In the genomic region with DNA sequence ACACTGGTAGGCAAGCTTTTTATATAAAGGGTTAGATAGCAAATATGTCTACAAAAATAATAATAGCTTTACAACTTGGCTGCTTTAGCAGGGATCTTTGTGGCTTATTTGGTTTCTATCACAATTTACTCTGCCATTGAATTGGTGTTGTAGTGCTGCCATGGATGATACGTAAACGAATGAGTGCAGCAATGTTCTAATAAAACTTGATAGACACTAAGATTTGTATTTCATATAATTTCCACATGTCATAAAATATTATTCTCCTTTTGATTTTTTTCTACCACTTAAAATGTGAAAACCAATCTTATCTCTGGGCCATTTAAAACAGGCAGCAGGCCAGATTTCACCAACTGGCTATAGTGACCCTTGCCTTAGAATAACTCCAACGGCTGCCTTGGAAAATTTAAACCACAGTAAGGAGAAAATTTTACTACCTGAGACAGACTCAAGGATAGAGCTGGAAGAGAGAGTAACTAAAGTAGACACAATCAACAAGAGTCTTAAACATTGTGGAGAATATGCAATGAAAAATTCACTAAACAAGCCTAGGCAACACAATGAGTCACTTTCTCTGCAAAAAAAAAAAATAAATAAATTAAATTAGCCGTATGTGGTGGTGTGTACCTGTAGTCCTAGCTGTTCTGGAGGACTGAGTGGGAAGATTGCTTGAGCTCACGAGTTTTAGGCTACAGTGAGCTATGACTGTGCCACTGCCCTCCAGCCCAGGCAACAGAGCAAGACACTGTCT, we compare ENCODE assay signal across 1 cellular context.
TF ChIP-seq lines count a peak whose summit lies in the region.

No MANE protein-coding gene starts in this region.

TF ChIP-seq in SK-N-SH, 30 proteins besides CTCF, POLR2A, EP300 and RAD21 (continued from another document):
- TF ChIP-seq, protein P1, sequence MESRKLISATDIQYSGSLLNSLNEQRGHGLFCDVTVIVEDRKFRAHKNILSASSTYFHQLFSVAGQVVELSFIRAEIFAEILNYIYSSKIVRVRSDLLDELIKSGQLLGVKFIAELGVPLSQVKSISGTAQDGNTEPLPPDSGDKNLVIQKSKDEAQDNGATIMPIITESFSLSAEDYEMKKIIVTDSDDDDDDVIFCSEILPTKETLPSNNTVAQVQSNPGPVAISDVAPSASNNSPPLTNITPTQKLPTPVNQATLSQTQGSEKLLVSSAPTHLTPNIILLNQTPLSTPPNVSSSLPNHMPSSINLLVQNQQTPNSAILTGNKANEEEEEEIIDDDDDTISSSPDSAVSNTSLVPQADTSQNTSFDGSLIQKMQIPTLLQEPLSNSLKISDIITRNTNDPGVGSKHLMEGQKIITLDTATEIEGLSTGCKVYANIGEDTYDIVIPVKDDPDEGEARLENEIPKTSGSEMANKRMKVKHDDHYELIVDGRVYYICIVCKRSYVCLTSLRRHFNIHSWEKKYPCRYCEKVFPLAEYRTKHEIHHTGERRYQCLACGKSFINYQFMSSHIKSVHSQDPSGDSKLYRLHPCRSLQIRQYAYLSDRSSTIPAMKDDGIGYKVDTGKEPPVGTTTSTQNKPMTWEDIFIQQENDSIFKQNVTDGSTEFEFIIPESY (IDR thresholded peaks at IDR 0.05; ENCODE audit: borderline replicate concordance, low read depth) = no peak
TF ChIP-seq in SK-N-SH: peak in this region for 0.
